Comparison of ENCODE assay signal across 8 cellular contexts in the genomic region with DNA sequence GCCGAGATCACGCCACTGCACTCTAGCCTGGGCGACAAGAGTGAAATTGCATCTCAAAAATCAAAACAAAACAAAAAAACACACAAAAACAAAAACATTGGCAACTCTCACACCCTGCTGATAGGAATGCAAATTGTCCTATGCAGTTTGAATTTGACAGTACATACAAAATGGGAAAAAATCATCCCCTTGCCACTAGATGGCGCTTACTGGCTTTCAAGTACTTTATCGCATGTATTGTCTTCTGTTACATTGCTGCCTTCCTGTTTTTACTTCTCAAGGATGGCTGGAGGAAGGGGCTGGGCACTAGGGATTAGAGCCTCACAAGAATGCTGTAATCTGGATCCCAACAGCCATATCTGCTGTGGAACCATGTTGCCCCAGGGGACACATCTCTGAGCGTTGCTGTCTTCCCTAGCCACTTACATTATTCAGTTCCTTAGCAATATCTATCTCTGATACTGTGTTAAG. TPM values are rescaled to one million over a fixed set of nuclear protein-coding genes. Genes with fewer than 3 reads are reported as not detected.
DNase-seq lines count a peak whose midpoint lies in the region; ATAC-seq, FAIRE-seq and TF ChIP-seq lines count a peak whose summit lies in the region.

No MANE protein-coding gene starts in this region.

- POLR2A ChIA-PET in activated CD8-positive, alpha-beta T cell treated with anti-CD3 and anti-CD28 coated beads, Interleukin-2, amount 10 ng/mL, durations not matched to agents 7 days and 5 days (lab: Charles Lee), result no interaction called here

- ATAC-seq in activated CD8-positive, alpha-beta T cell treated with anti-CD3 and anti-CD28 coated beads, Interleukin-2, amount 10 ng/mL, durations not matched to agents 7 days and 5 days, result peak; percentile 79
- no peak for ATAC-seq in HG03521 (IDR thresholded peaks at IDR 0.05; ENCODE audit: unreplicated experiment)
- ATAC-seq in GM19467 (IDR thresholded peaks at IDR 0.05; ENCODE audit: unreplicated experiment), result no peak

- H3K9ac ChIP-seq in neural progenitor cell, result no peak overlapping the region

- peaks cover 2% of the 10 kb centered on the region for H3K4me1 ChIP-seq in neural progenitor cell

- no peaks in the 10 kb centered on the region for H3K9me3 Mint-ChIP-seq in activated CD8-positive, alpha-beta T cell treated with anti-CD3 and anti-CD28 coated beads, Interleukin-2, amount 10 ng/mL, durations not matched to agents 7 days and 5 days (ENCODE audit: insufficient read depth)
- no peaks in the 10 kb centered on the region for H3K9me3 Mint-ChIP-seq in neural progenitor cell

- peak; percentile 76 for FAIRE-seq in HTR-8/SVneo (lab: Jason Lieb, UNC)

- H3K36me3 ChIP-seq in neural progenitor cell, result no peaks in the 10 kb centered on the region

- no peak overlapping the region for H3K27ac Mint-ChIP-seq in activated CD8-positive, alpha-beta T cell treated with anti-CD3 and anti-CD28 coated beads, Interleukin-2, amount 10 ng/mL, durations not matched to agents 7 days and 5 days
- H3K27ac Mint-ChIP-seq in neural progenitor cell, result no peak overlapping the region

- no peaks in the 10 kb centered on the region for H3F3A ChIP-seq in neural progenitor cell (ENCODE audit: low read depth)

- H2AFZ ChIP-seq in neural progenitor cell (replicated peaks), result no peak overlapping the region

- no peak overlapping the region for H3K27ac ChIP-seq in neural progenitor cell

- H3K36me3 Mint-ChIP-seq in activated CD8-positive, alpha-beta T cell treated with anti-CD3 and anti-CD28 coated beads, Interleukin-2, amount 10 ng/mL, durations not matched to agents 7 days and 5 days (ENCODE audit: low read depth), result no peaks in the 10 kb centered on the region
- no peaks in the 10 kb centered on the region for H3K36me3 Mint-ChIP-seq in neural progenitor cell

- no peaks in the 10 kb centered on the region for H3K27me3 ChIP-seq in neural progenitor cell

- no peak overlapping the region for H3K4me3 ChIP-seq in fibroblast of the aortic adventitia (ENCODE audit: low read depth, low read length)
- H3K4me3 ChIP-seq in neural progenitor cell, result no peak overlapping the region

- DNase-seq in DMS114 treated with DMSO at 0.1 percent for 48 hours (lab: John Stamatoyannopoulos, UW; ENCODE audit: unreplicated experiment), result peak; percentile 81
- peak; percentile 79 for DNase-seq in HTR-8/SVneo (ENCODE audit: insufficient read length, low spot score)
- DNase-seq in NCI-H82 (lab: John Stamatoyannopoulos, UW), result peak; percentile 95
- DNase-seq in activated CD8-positive, alpha-beta T cell treated with anti-CD3 and anti-CD28 coated beads, Interleukin-2, amount 10 ng/mL, durations not matched to agents 7 days and 5 days, result peak; percentile 78
- DNase-seq in fibroblast of the aortic adventitia (ENCODE audit: low read depth), result peak; percentile 98
- peak; percentile 91 for DNase-seq in neural progenitor cell (ENCODE audit: low spot score)

- no peak overlapping the region for H3K4me2 ChIP-seq in neural progenitor cell

- no peaks in the 10 kb centered on the region for H3K27me3 Mint-ChIP-seq in activated CD8-positive, alpha-beta T cell treated with anti-CD3 and anti-CD28 coated beads, Interleukin-2, amount 10 ng/mL, durations not matched to agents 7 days and 5 days (ENCODE audit: low read depth)
- peaks cover 2% of the 10 kb centered on the region for H3K27me3 Mint-ChIP-seq in neural progenitor cell (ENCODE audit: insufficient read depth, low read depth)

- CTCF ChIA-PET in activated CD8-positive, alpha-beta T cell treated with anti-CD3 and anti-CD28 coated beads, Interleukin-2, amount 10 ng/mL, durations not matched to agents 7 days and 5 days (lab: Charles Lee), result interaction anchor here (1.0 to 2.5 kb wide), 2 partner anchors 254 to 310 kb away, joined by 3 to 11 read pairs; no protein-coding TSS in a partner anchor

- no peak overlapping the region for H3K4me3 Mint-ChIP-seq in activated CD8-positive, alpha-beta T cell treated with anti-CD3 and anti-CD28 coated beads, Interleukin-2, amount 10 ng/mL, durations not matched to agents 7 days and 5 days
- no peak overlapping the region for H3K4me3 Mint-ChIP-seq in neural progenitor cell

- H3K4me1 Mint-ChIP-seq in activated CD8-positive, alpha-beta T cell treated with anti-CD3 and anti-CD28 coated beads, Interleukin-2, amount 10 ng/mL, durations not matched to agents 7 days and 5 days (ENCODE audit: low read depth), result no peaks in the 10 kb centered on the region
- H3K4me1 Mint-ChIP-seq in neural progenitor cell, result peaks cover 2% of the 10 kb centered on the region

- no peaks in the 10 kb centered on the region for H4K20me1 ChIP-seq in neural progenitor cell (ENCODE audit: low read depth)

- no peaks in the 10 kb centered on the region for H3K79me2 ChIP-seq in neural progenitor cell (ENCODE audit: low read depth)

- no peaks in the 10 kb centered on the region for H3K9me3 ChIP-seq in neural progenitor cell (ENCODE audit: low read depth)

- TF ChIP-seq CTCF in fibroblast of the aortic adventitia (IDR thresholded peaks at IDR 0.05; ENCODE audit: insufficient read depth, low read length) (peak; percentile 82), neural progenitor cell (IDR thresholded peaks at IDR 0.05) (peak; percentile 97)

RNA-seq across cellular contexts. Expression of gene A4GALT, which starts 59.4 kb away (rescaled TPM):
- total RNA-seq in activated CD8-positive, alpha-beta T cell treated with anti-CD3 and anti-CD28 coated beads, Interleukin-2, amount 10 ng/mL, durations not matched to agents 7 days and 5 days, result under 1 TPM in 1 of 2 experiments, not detected in 1; 0.16 TPM
- total RNA-seq in fibroblast of the aortic adventitia (ENCODE audit: low replicate concordance) (18.2 and 22.2 TPM in 2 replicates), neural progenitor cell (ENCODE audit: low replicate concordance) (2.6 and 17.7 TPM in 2 replicates)
